ENCODE assay signal across 10 cellular contexts in the genomic region with DNA sequence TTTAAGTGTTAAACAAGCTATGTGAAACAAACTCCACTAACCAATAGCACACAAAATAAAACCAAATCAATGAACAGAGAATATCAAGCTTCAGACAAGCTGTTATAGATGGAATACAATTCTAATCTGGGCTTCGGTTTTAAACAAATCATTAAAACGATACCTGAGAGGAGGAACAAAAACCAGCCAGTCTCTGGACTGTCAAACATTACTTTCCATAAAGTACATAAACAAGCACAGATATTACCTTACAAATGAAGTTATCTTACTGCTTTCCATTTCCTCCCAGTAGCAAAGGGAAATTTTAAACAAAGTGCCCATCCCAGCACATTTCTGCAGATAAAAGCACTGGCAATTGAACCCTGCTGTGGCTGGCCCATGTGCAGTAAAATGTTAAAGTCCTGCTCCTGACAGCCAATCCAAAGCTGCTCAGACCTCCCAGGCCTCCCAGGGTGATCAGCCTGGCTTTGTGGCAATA.
DNase-seq lines count a peak whose midpoint lies in the region; ATAC-seq, FAIRE-seq and TF ChIP-seq lines count a peak whose summit lies in the region.
"Had no signal": no experiment of that assay in that cellular context is flagged by ENCODE, and none has a peak within 500 bp of the region (broad histone marks: within the 10 kb centered on the region; RNA-seq: fewer than 3 reads in every experiment).

No MANE protein-coding gene starts in this region.

- peaks cover 15% of the 10 kb centered on the region for H3K4me1 Mint-ChIP-seq in activated naive CD8-positive, alpha-beta T cell treated with anti-CD3 and anti-CD28 coated beads, Interleukin-2, amount 10 ng/mL, durations not matched to agents 7 days and 5 days
- H3K4me1 Mint-ChIP-seq: nephron had no signal

- H3K9me3 Mint-ChIP-seq in activated naive CD8-positive, alpha-beta T cell treated with anti-CD3 and anti-CD28 coated beads, Interleukin-2, amount 10 ng/mL, durations not matched to agents 7 days and 5 days, result no peaks in the 10 kb centered on the region
- H3K9me3 Mint-ChIP-seq: nephron had no signal

- TF ChIP-seq POLR2A in GM12892 (IDR thresholded peaks at IDR 0.05; ENCODE audit: low read depth, low read length), result no peak

- DNase-seq in GM12892 (ENCODE audit: insufficient read length) (no peak), NCI-H128 (lab: John Stamatoyannopoulos, UW; ENCODE audit: unreplicated experiment) (no peak), frontal cortex (ENCODE audit: low spot score in 2 of 2) (no peak), sciatic nerve (ENCODE audit: low spot score) (no peak), epidermal melanocyte (ENCODE audit: insufficient read length, low spot score) (no peak)
- no peak for DNase-seq in activated naive CD8-positive, alpha-beta T cell treated with anti-CD3 and anti-CD28 coated beads, Interleukin-2, amount 10 ng/mL, durations not matched to agents 7 days and 5 days
- DNase-seq: activated gamma-delta T cell treated with Interleukin-2 at 50 U/mL for 16 hours had no signal

- H3K27me3 Mint-ChIP-seq in activated naive CD8-positive, alpha-beta T cell treated with anti-CD3 and anti-CD28 coated beads, Interleukin-2, amount 10 ng/mL, durations not matched to agents 7 days and 5 days, result no peaks in the 10 kb centered on the region

- peak overlapping the region; percentile 18 for H3K27ac Mint-ChIP-seq in activated naive CD8-positive, alpha-beta T cell treated with anti-CD3 and anti-CD28 coated beads, Interleukin-2, amount 10 ng/mL, durations not matched to agents 7 days and 5 days
- H3K27ac Mint-ChIP-seq: nephron had no signal

- FAIRE-seq in GM12892 (lab: Jason Lieb, UNC) (peak; percentile 70), frontal cortex (lab: Jason Lieb, UNC) (no peak)

- intact Hi-C loops in sciatic nerve (cut with DNase I), result no loop called here

- ATAC-seq in GM21423 (IDR thresholded peaks at IDR 0.05; ENCODE audit: unreplicated experiment) (peak; percentile 57), HG03175 (IDR thresholded peaks at IDR 0.05; ENCODE audit: unreplicated experiment) (peak; percentile 64), sciatic nerve (no peak)
- no peak for ATAC-seq in activated naive CD8-positive, alpha-beta T cell treated with anti-CD3 and anti-CD28 coated beads, Interleukin-2, amount 10 ng/mL, durations not matched to agents 7 days and 5 days (ENCODE audit: low read depth)

- H3K36me3 Mint-ChIP-seq in activated naive CD8-positive, alpha-beta T cell treated with anti-CD3 and anti-CD28 coated beads, Interleukin-2, amount 10 ng/mL, durations not matched to agents 7 days and 5 days, result no peaks in the 10 kb centered on the region

- peak overlapping the region; percentile 65 for H3K4me3 Mint-ChIP-seq in activated naive CD8-positive, alpha-beta T cell treated with anti-CD3 and anti-CD28 coated beads, Interleukin-2, amount 10 ng/mL, durations not matched to agents 7 days and 5 days
- H3K4me3 Mint-ChIP-seq: nephron had no signal

- POLR2A ChIA-PET in activated naive CD8-positive, alpha-beta T cell treated with anti-CD3 and anti-CD28 coated beads, Interleukin-2, amount 10 ng/mL, durations not matched to agents 7 days and 5 days (lab: Charles Lee), result no interaction called here

Comparison
In these comparisons a context has a peak if more than half of its experiments do, and no peak if none do; other contexts are left out.
1. ATAC-seq: peak in GM21423 (single experiment) and HG03175 (single experiment); none in activated naive CD8-positive, alpha-beta T cell treated with anti-CD3 and anti-CD28 coated beads, Interleukin-2, amount 10 ng/mL, durations not matched to agents 7 days and 5 days (single experiment) and sciatic nerve (single experiment).